ENCODE assay signal across 14 cellular contexts in genomic region chr14:67785270-67786109, GRCh38. TPM values are rescaled to one million over a fixed set of nuclear protein-coding genes. Genes with fewer than 3 reads are reported as not detected.
DNase-seq lines count a peak whose midpoint lies in the region; ATAC-seq and TF ChIP-seq lines count a peak whose summit lies in the region.
"Had no signal": no experiment of that assay in that cellular context is flagged by ENCODE, and none has a peak within 500 bp of the region (broad histone marks: within the 10 kb centered on the region; RNA-seq: fewer than 3 reads in every experiment).

No MANE protein-coding gene starts in this region.

- DNase-seq in Right ventricle myocardium inferior (ENCODE audit: missing footprints) (no peak), cardiac septum (ENCODE audit: low spot score) (no peak), endothelial cell (ENCODE audit: low spot score) (no peak), gastrocnemius medialis (no peak), iPS-NIHi11 (ENCODE audit: low spot score) (no peak), Caco-2 (no peak)
- no peak for DNase-seq in CD4-positive, CD25-positive, alpha-beta regulatory T cell
- no peak for DNase-seq in stimulated activated naive CD8-positive, alpha-beta T cell treated with anti-CD3 and anti-CD28 coated beads, Interleukin-15, amount 100 ng/mL, for 72 hours
- DNase-seq: CD8-positive, alpha-beta memory T cell; COR-L47; GM23248 had no signal

- no peaks in the 10 kb centered on the region for H3K27me3 ChIP-seq in CD4-positive, CD25-positive, alpha-beta regulatory T cell (ENCODE audit: control insufficient read depth, insufficient read depth, low read length)
- H3K27me3 ChIP-seq in gastrocnemius medialis (no peaks in the 10 kb centered on the region), Caco-2 (replicated peaks; ENCODE audit: control insufficient read depth, insufficient read depth, low read length) (no peaks in the 10 kb centered on the region)
- H3K27me3 ChIP-seq: BLaER1 treated with 17β-estradiol and CSF1 and Interleukin-3, amounts not matched to agents 10 nM and 100 nM had no signal

- POLR2A ChIA-PET in Caco-2 (lab: Charles Lee): no interaction called here

- H3K9me3 ChIP-seq in CD4-positive, CD25-positive, alpha-beta regulatory T cell (ENCODE audit: control insufficient read depth in 2 of 2, low read length in 2 of 2): no peaks in the 10 kb centered on the region
- no peaks in the 10 kb centered on the region for H3K9me3 ChIP-seq in gastrocnemius medialis
- H3K9me3 ChIP-seq in Caco-2: no peaks in the 10 kb centered on the region
- H3K9me3 ChIP-seq: BLaER1 treated with 17β-estradiol and CSF1 and Interleukin-3, amounts not matched to agents 10 nM and 100 nM; HAP-1 had no signal

- peaks cover 79% of the 10 kb centered on the region for H3K36me3 Mint-ChIP-seq in CD4-positive, CD25-positive, alpha-beta regulatory T cell
- H3K36me3 Mint-ChIP-seq in endothelial cell (ENCODE audit: low read depth, unreplicated experiment): peaks cover 53% of the 10 kb centered on the region
- peaks cover 8% of the 10 kb centered on the region for H3K36me3 Mint-ChIP-seq in Caco-2 (ENCODE audit: insufficient read depth, unreplicated experiment)

- peaks cover 0 to 2% (median 0%) of the 10 kb centered on the region in 4 donors for H3K4me1 Mint-ChIP-seq in CD4-positive, CD25-positive, alpha-beta regulatory T cell
- no peaks in the 10 kb centered on the region for H3K4me1 Mint-ChIP-seq in endothelial cell (ENCODE audit: unreplicated experiment)
- no peaks in the 10 kb centered on the region for H3K4me1 Mint-ChIP-seq in stimulated activated naive CD8-positive, alpha-beta T cell treated with anti-CD3 and anti-CD28 coated beads, Interleukin-15, amount 100 ng/mL, for 72 hours
- no peaks in the 10 kb centered on the region for H3K4me1 Mint-ChIP-seq in Caco-2 (ENCODE audit: low read depth, unreplicated experiment)
- H3K4me1 Mint-ChIP-seq: B cell; CD8-positive, alpha-beta memory T cell had no signal

- in situ Hi-C loops in gastrocnemius medialis (cut with MboI; ENCODE audit: low sequenced_read_pairs in 4 of 4): no loop called here

- H3K4me1 ChIP-seq in CD4-positive, CD25-positive, alpha-beta regulatory T cell (ENCODE audit: control insufficient read depth, insufficient read depth, low read length, poor library complexity, severe bottlenecking): no peaks in the 10 kb centered on the region
- H3K4me1 ChIP-seq in gastrocnemius medialis (peaks cover 20 to 40% of the 10 kb centered on the region in 2 donors), Caco-2 (no peaks in the 10 kb centered on the region)
- H3K4me1 ChIP-seq: BLaER1 treated with 17β-estradiol and CSF1 and Interleukin-3, amounts not matched to agents 10 nM and 100 nM; HAP-1 had no signal

- intact Hi-C loops in Right ventricle myocardium inferior (cut with DNase I): no loop called here
- intact Hi-C loops in cardiac septum (cut with DNase I): no loop called here
- intact Hi-C loops in gastrocnemius medialis (cut with DNase I; ENCODE audit: low total_unique reads): no loop called here
- intact Hi-C loops in Caco-2 (cut with micrococcal nuclease; ENCODE audit: unreplicated experiment): no loop called here

- no peaks in the 10 kb centered on the region for H3K27me3 Mint-ChIP-seq in CD4-positive, CD25-positive, alpha-beta regulatory T cell
- peaks cover 4% of the 10 kb centered on the region for H3K27me3 Mint-ChIP-seq in endothelial cell (ENCODE audit: unreplicated experiment)
- no peaks in the 10 kb centered on the region for H3K27me3 Mint-ChIP-seq in stimulated activated naive CD8-positive, alpha-beta T cell treated with anti-CD3 and anti-CD28 coated beads, Interleukin-15, amount 100 ng/mL, for 72 hours
- no peaks in the 10 kb centered on the region for H3K27me3 Mint-ChIP-seq in Caco-2 (ENCODE audit: insufficient read depth, unreplicated experiment)
- H3K27me3 Mint-ChIP-seq: B cell had no signal

- no peak overlapping the region for H3K4me3 Mint-ChIP-seq in CD4-positive, CD25-positive, alpha-beta regulatory T cell
- peak overlapping the region; percentile 15 for H3K4me3 Mint-ChIP-seq in endothelial cell (ENCODE audit: unreplicated experiment)
- no peak overlapping the region for H3K4me3 Mint-ChIP-seq in stimulated activated naive CD8-positive, alpha-beta T cell treated with anti-CD3 and anti-CD28 coated beads, Interleukin-15, amount 100 ng/mL, for 72 hours
- H3K4me3 Mint-ChIP-seq in Caco-2 (ENCODE audit: unreplicated experiment): no peak overlapping the region
- H3K4me3 Mint-ChIP-seq: B cell; CD8-positive, alpha-beta memory T cell had no signal

- TF ChIP-seq POLR2A in gastrocnemius medialis (IDR thresholded peaks at IDR 0.05): no peak

- peaks cover 97% of the 10 kb centered on the region for H3K36me3 ChIP-seq in CD4-positive, CD25-positive, alpha-beta regulatory T cell (ENCODE audit: control insufficient read depth, insufficient read depth, low read length)
- H3K36me3 ChIP-seq in gastrocnemius medialis (peaks cover 0 to 69% of the 10 kb centered on the region in 2 donors), Caco-2 (ENCODE audit: control insufficient read depth, insufficient read depth, low read length) (peaks cover 5% of the 10 kb centered on the region)

- H3K4me3 ChIP-seq in CD4-positive, CD25-positive, alpha-beta regulatory T cell (ENCODE audit: low read depth, low read length): no peak overlapping the region
- H3K4me3 ChIP-seq in gastrocnemius medialis: no peak overlapping the region
- no peak overlapping the region for H3K4me3 ChIP-seq in Caco-2 (ENCODE audit: low read depth, low read length)
- H3K4me3 ChIP-seq: BLaER1 treated with 17β-estradiol and CSF1 and Interleukin-3, amounts not matched to agents 10 nM and 100 nM; GM23248; HAP-1 had no signal

- TF ChIP-seq CTCF in endothelial cell (IDR thresholded peaks at IDR 0.05; ENCODE audit: unreplicated experiment): no peak
- TF ChIP-seq CTCF in gastrocnemius medialis (IDR thresholded peaks at IDR 0.05 in 4 of 5, conservative IDR thresholded peaks at IDR 0.05 in 1 of 5): no peak
- no peak for TF ChIP-seq CTCF in Caco-2 (IDR thresholded peaks at IDR 0.05; ENCODE audit: insufficient read depth in 1 of 2, low read depth in 1 of 2, low read length in 1 of 2, severe bottlenecking in 1 of 2, unreplicated experiment in 1 of 2)

- no TSS peak for BruUV-seq in Caco-2 (replicated peaks; lab: Mats Ljungman, UMichigan)

- H3K9me3 Mint-ChIP-seq in CD4-positive, CD25-positive, alpha-beta regulatory T cell: no peaks in the 10 kb centered on the region
- no peaks in the 10 kb centered on the region for H3K9me3 Mint-ChIP-seq in endothelial cell (ENCODE audit: unreplicated experiment)
- no peaks in the 10 kb centered on the region for H3K9me3 Mint-ChIP-seq in stimulated activated naive CD8-positive, alpha-beta T cell treated with anti-CD3 and anti-CD28 coated beads, Interleukin-15, amount 100 ng/mL, for 72 hours
- no peaks in the 10 kb centered on the region for H3K9me3 Mint-ChIP-seq in Caco-2 (ENCODE audit: unreplicated experiment)
- H3K9me3 Mint-ChIP-seq: CD8-positive, alpha-beta memory T cell had no signal

- H3K27ac Mint-ChIP-seq in CD4-positive, CD25-positive, alpha-beta regulatory T cell: peak overlapping the region in 2 of 3 donors; percentile 26 to 34
- H3K27ac Mint-ChIP-seq in endothelial cell (ENCODE audit: unreplicated experiment) (no peak overlapping the region), Caco-2 (ENCODE audit: unreplicated experiment) (no peak overlapping the region)
- H3K27ac Mint-ChIP-seq in stimulated activated naive CD8-positive, alpha-beta T cell treated with anti-CD3 and anti-CD28 coated beads, Interleukin-15, amount 100 ng/mL, for 72 hours: peak overlapping the region in 1 of 2 donors; percentile 45
- H3K27ac Mint-ChIP-seq: B cell had no signal

- CTCF ChIA-PET in Caco-2 (lab: Charles Lee): no interaction called here

- no peak overlapping the region for H3K27ac ChIP-seq in CD4-positive, CD25-positive, alpha-beta regulatory T cell (ENCODE audit: insufficient read depth, low read length, poor library complexity, severe bottlenecking)
- peak overlapping the region; percentile 70 to 82 (median 81) for H3K27ac ChIP-seq in gastrocnemius medialis
- H3K27ac ChIP-seq: BLaER1 treated with 17β-estradiol and CSF1 and Interleukin-3, amounts not matched to agents 10 nM and 100 nM; GM23248 had no signal

- ATAC-seq in Right ventricle myocardium inferior: peak; percentile 40
- no peak for ATAC-seq in CD4-positive, CD25-positive, alpha-beta regulatory T cell (ENCODE audit: low read depth in 2 of 2)
- peak; percentile 91 to 94 for ATAC-seq in gastrocnemius medialis
- ATAC-seq in stimulated activated naive CD8-positive, alpha-beta T cell treated with anti-CD3 and anti-CD28 coated beads, Interleukin-15, amount 100 ng/mL, for 72 hours: no peak

RNA-seq across cellular contexts. Expression of gene ZFYVE26, which starts 30.9 kb away (rescaled TPM):
- total RNA-seq in Right ventricle myocardium inferior (14.1 TPM), cardiac septum (11.2 TPM), endothelial cell (ENCODE audit: unreplicated experiment) (28.9 TPM), gastrocnemius medialis (10 to 100 TPM; 16.3 to 26.3 (median 17.6) TPM), Caco-2 (2022) (23.2 and 27.2 TPM in 2 replicates)
- 27.4 TPM for total RNA-seq in CD4-positive, CD25-positive, alpha-beta regulatory T cell
- 1 to 10 TPM; 2.9 to 5.2 (median 3.4) TPM for polyA plus RNA-seq in CD4-positive, CD25-positive, alpha-beta regulatory T cell

RNA-seq across cellular contexts. Expression of gene RAD51B, which starts 34.1 kb away (rescaled TPM):
- total RNA-seq in Right ventricle myocardium inferior (4.1 TPM), cardiac septum (3.8 TPM), endothelial cell (ENCODE audit: unreplicated experiment) (23.5 TPM), gastrocnemius medialis (1 to 10 TPM; 1.6 to 3.3 (median 2.4) TPM), Caco-2 (2022) (16.7 and 22.4 TPM in 2 replicates)
- total RNA-seq in CD4-positive, CD25-positive, alpha-beta regulatory T cell: 40.2 TPM
- 10 to 100 TPM; 19.1 to 28.3 (median 26.3) TPM for polyA plus RNA-seq in CD4-positive, CD25-positive, alpha-beta regulatory T cell

Comparison
In these comparisons a context has a peak if more than half of its experiments do, and no peak if none do; other contexts are left out.
1. ATAC-seq: peak in Right ventricle myocardium inferior (single experiment) and gastrocnemius medialis (2 of 2); none in CD4-positive, CD25-positive, alpha-beta regulatory T cell (0 of 2) and stimulated activated naive CD8-positive, alpha-beta T cell treated with anti-CD3 and anti-CD28 coated beads, Interleukin-15, amount 100 ng/mL, for 72 hours (single experiment).
2. H3K27ac Mint-ChIP-seq: peak in CD4-positive, CD25-positive, alpha-beta regulatory T cell (2 of 3); none in endothelial cell (single experiment) and Caco-2 (single experiment).